In the genomic region with DNA sequence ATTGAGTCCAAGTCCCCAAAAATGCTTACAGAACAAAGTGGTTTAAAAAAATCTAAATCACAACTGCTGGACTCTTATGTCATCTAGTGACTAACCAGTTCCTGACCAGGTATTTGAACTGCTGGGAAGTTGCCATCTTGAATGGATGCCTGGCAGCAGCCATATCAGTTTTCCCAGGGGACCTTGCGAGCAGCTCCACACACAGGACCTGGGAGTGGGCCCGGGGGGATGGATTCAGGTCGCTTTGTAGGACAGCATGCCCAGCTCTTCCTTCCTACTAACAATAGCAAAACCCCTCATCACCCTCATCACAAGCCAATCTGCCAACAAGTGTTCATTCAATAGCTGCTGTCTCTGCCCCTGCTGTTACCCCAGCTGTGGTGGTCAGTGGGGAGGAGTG, we compare ENCODE assay signal across 22 cellular contexts.
DNase-seq lines count a peak whose midpoint lies in the region; ATAC-seq, FAIRE-seq and TF ChIP-seq lines count a peak whose summit lies in the region.
"Had no signal": no experiment of that assay in that cellular context is flagged by ENCODE, and none has a peak within 500 bp of the region (broad histone marks: within the 10 kb centered on the region; RNA-seq: fewer than 3 reads in every experiment).

No MANE protein-coding gene starts in this region.

- no peak overlapping the region for H3K18ac ChIP-seq in mesendoderm (ENCODE audit: low read length)

- no peak overlapping the region for H3K56ac ChIP-seq in mesendoderm (ENCODE audit: low read length)

- no peak overlapping the region for H2BK15ac ChIP-seq in mesendoderm (replicated peaks; ENCODE audit: low read depth)

- intact Hi-C loops in spleen (cut with DNase I; ENCODE audit: low total_unique reads) = no loop called here

- TF ChIP-seq POLR2A in spleen (IDR thresholded peaks at IDR 0.05) (no peak), upper lobe of left lung (IDR thresholded peaks at IDR 0.05) (no peak)

- H3K9ac ChIP-seq in mesendoderm (ENCODE audit: low read length) = no peak overlapping the region
- H3K9ac ChIP-seq: BLaER1, GM23248 had no signal

- peak; percentile 47 for DNase-seq in BE2C
- DNase-seq in GM20000 (ENCODE audit: low spot score) = peak; percentile 2
- DNase-seq in ecto neural progenitor cell (ENCODE audit: low spot score) = peak; percentile 25
- peak; percentile 62 for DNase-seq in spleen
- no peak for DNase-seq in HTR-8/SVneo (ENCODE audit: insufficient read length, low spot score)
- no peak for DNase-seq in upper lobe of left lung
- no peak for DNase-seq in mesendoderm
- DNase-seq: Caco-2; CD4-positive, CD25-positive, alpha-beta regulatory T cell; CD8-positive, alpha-beta T cell; DMS153; DND-41; GM23248; H7; HCEC 1CT had no signal

- H3K4me3 ChIP-seq in BE2C (ENCODE audit: low read depth, low read length) (no peak overlapping the region), spleen (no peak overlapping the region), upper lobe of left lung (no peak overlapping the region), mesendoderm (ENCODE audit: low read length) (no peak overlapping the region)
- H3K4me3 ChIP-seq: BLaER1, GM12878, GM23248 had no signal

- ATAC-seq in GM19328 (IDR thresholded peaks at IDR 0.05; ENCODE audit: unreplicated experiment) (no peak), upper lobe of left lung (ENCODE audit: low FRiP score in 2 of 2) (no peak)
- ATAC-seq: CD8-positive, alpha-beta T cell; GM12878 had no signal

- no peak overlapping the region for H4K5ac ChIP-seq in mesendoderm (ENCODE audit: low read length)

- no peak overlapping the region for H3K4me2 ChIP-seq in mesendoderm (ENCODE audit: low read length)
- H3K4me2 ChIP-seq: BLaER1 had no signal

- H3K79me1 ChIP-seq in mesendoderm (ENCODE audit: low read length) = no peaks in the 10 kb centered on the region

- WGBS in spleen, 5 donors = 70 to 96% (median 92%) methylated on average over 3 of the region's 3 CpGs
- WGBS in upper lobe of left lung, 2 donors = 87 to 100% methylated on average over 1 to 3 of the region's 3 CpGs
- no CpG with 5 or more reads among the region's 3 CpGs for WGBS in mesendoderm (ENCODE audit: extremely low coverage, insufficient coverage, low lambda C conversion rate)

- H2BK5ac ChIP-seq in mesendoderm (ENCODE audit: low read length) = no peak overlapping the region

- H3K4me1 ChIP-seq in BE2C = no peaks in the 10 kb centered on the region
- no peaks in the 10 kb centered on the region for H3K4me1 ChIP-seq in spleen
- H3K4me1 ChIP-seq in upper lobe of left lung = no peaks in the 10 kb centered on the region
- H3K4me1 ChIP-seq in mesendoderm (ENCODE audit: control insufficient read depth, low read depth, low read length) = no peaks in the 10 kb centered on the region
- H3K4me1 ChIP-seq: BLaER1, Caco-2 had no signal

- H3K36me3 ChIP-seq in BE2C (no peaks in the 10 kb centered on the region), spleen (no peaks in the 10 kb centered on the region), upper lobe of left lung (no peaks in the 10 kb centered on the region), mesendoderm (ENCODE audit: control insufficient read depth, insufficient read depth, low read length) (no peaks in the 10 kb centered on the region)
- H3K36me3 ChIP-seq: BLaER1 had no signal

- H3K27ac ChIP-seq in spleen (no peak overlapping the region), upper lobe of left lung (no peak overlapping the region), mesendoderm (ENCODE audit: low read depth, low read length) (no peak overlapping the region)
- H3K27ac ChIP-seq: BLaER1, C4-2B, GM23248 had no signal

- no peak overlapping the region for H2BK120ac ChIP-seq in mesendoderm (ENCODE audit: low read depth, low read length)

- H3K79me2 ChIP-seq in mesendoderm (ENCODE audit: control insufficient read depth, insufficient read depth, low read length) = no peaks in the 10 kb centered on the region

- H4K8ac ChIP-seq in mesendoderm (ENCODE audit: low read depth, low read length) = no peak overlapping the region

- no peak overlapping the region for H3K23ac ChIP-seq in mesendoderm (ENCODE audit: low read length)

- TF ChIP-seq CTCF in BE2C (IDR thresholded peaks at IDR 0.05; ENCODE audit: low read depth, low read length) (no peak), GM20000 (IDR thresholded peaks at IDR 0.05; ENCODE audit: extremely low read depth, missing control alignments) (no peak), spleen (IDR thresholded peaks at IDR 0.05 in 8 of 11, conservative IDR thresholded peaks at IDR 0.05 in 3 of 11) (no peak), upper lobe of left lung (IDR thresholded peaks at IDR 0.05) (no peak)

- H3K27me3 ChIP-seq in BE2C (no peaks in the 10 kb centered on the region), spleen (replicated peaks in 1 of 7) (no peaks in the 10 kb centered on the region), upper lobe of left lung (no peaks in the 10 kb centered on the region), mesendoderm (ENCODE audit: insufficient read depth, low read length, poor library complexity) (no peaks in the 10 kb centered on the region)
- H3K27me3 ChIP-seq: BLaER1 had no signal

- H3K4ac ChIP-seq in mesendoderm (ENCODE audit: low read depth, low read length) = no peak overlapping the region

- H2AK5ac ChIP-seq in mesendoderm (ENCODE audit: low read length) = no peak overlapping the region

- TF ChIP-seq EP300 in upper lobe of left lung (IDR thresholded peaks at IDR 0.05) = no peak

- H3K9me3 ChIP-seq in BE2C = no peaks in the 10 kb centered on the region
- no peaks in the 10 kb centered on the region for H3K9me3 ChIP-seq in spleen
- no peaks in the 10 kb centered on the region for H3K9me3 ChIP-seq in upper lobe of left lung
- H3K9me3 ChIP-seq: BLaER1, Caco-2 had no signal

- no peak for FAIRE-seq in HTR-8/SVneo (lab: Jason Lieb, UNC)
- FAIRE-seq: G401.6, GM12878, GM19239, H1 had no signal

Comparison
In these comparisons a context has a peak if more than half of its experiments do, and no peak if none do; other contexts are left out.
1. DNase-seq: peak in BE2C (single experiment), GM20000 (single experiment), ecto neural progenitor cell (single experiment) and spleen (single experiment); none in HTR-8/SVneo (single experiment), upper lobe of left lung (0 of 2) and mesendoderm (single experiment).